Comparison of ENCODE assay signal across 13 cellular contexts in the genomic region with DNA sequence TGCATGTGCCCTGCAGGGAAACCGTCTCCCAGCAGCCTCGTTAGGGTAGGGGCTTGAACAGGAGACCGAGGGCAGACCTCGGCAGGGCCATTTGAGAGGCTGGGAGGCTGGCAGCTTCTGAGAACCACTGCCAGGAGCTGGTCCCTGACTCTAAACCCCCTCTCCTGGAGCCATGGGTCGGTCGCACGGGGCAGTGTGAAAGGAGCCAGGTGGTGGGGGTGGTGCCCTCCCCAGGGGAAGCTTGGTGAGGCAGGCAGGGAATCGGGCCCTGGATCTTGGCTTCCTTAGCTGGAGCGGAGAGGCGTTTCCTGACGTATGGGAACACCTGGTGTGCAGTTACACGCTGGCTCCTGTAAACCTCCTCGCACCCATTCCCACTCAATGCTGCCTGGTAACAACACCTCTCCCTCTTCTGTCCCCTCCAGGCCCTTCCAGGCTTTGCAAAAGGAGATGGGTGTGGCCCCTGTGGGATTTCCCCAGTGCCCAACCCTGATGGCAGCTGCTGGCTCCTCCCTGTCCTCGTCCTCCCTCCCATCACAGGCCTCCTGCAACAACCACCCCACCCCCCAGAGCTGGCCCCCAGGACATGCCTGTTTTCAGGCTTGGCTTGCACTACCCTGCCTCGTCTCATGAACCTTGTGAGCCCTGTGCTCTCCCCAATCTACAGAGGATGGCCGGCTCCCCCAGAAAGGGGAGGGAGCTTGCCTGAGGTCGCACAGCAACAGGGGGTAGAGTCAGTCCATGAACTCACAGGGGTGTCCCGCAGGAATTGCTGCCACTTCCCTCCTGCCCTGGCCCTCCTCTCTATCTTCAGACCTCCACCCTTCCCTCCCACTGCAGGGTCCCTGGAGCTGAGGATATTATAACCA. TPM values are rescaled to one million over a fixed set of nuclear protein-coding genes. Genes with fewer than 3 reads are reported as not detected.
A peak's percentile ranks its signal among the peaks of the same experiment; 100 is the strongest.
DNase-seq lines count a peak whose midpoint lies in the region; ATAC-seq, FAIRE-seq and TF ChIP-seq lines count a peak whose summit lies in the region.
"Had no signal": no experiment of that assay in that cellular context is flagged by ENCODE, and none has a peak within 500 bp of the region (broad histone marks: within the 10 kb centered on the region; RNA-seq: fewer than 3 reads in every experiment).

No MANE protein-coding gene starts in this region.

- no peak for TF ChIP-seq POLR2A in breast epithelium (IDR thresholded peaks at IDR 0.05)
- no peak for TF ChIP-seq POLR2A in Peyer's patch (IDR thresholded peaks at IDR 0.05)

- FAIRE-seq in keratinocyte (lab: Jason Lieb, UNC): no peak

- H3K27ac ChIP-seq in breast epithelium (no peak overlapping the region), mammary epithelial cell (ENCODE audit: insufficient read depth, low read depth, low read length) (no peak overlapping the region), Peyer's patch (no peak overlapping the region), keratinocyte (ENCODE audit: control insufficient read depth, insufficient read depth, low read length) (no peak overlapping the region), upper lobe of right lung (no peak overlapping the region)

- CTCF ChIA-PET in mammary epithelial cell (lab: Charles Lee; ENCODE audit: low non-redundant PET): no interaction called here

- no peaks in the 10 kb centered on the region for H3K4me1 ChIP-seq in breast epithelium
- no peaks in the 10 kb centered on the region for H3K4me1 ChIP-seq in mammary epithelial cell (ENCODE audit: insufficient read depth, low read length)
- peaks cover 0 to 9% (median 0%) of the 10 kb centered on the region in 4 donors for H3K4me1 ChIP-seq in Peyer's patch
- H3K4me1 ChIP-seq in keratinocyte (ENCODE audit: control insufficient read depth, extremely low read depth, insufficient read depth, low read length): peaks cover 8% of the 10 kb centered on the region
- no peaks in the 10 kb centered on the region for H3K4me1 ChIP-seq in upper lobe of right lung

- TF ChIP-seq CTCF in breast epithelium (IDR thresholded peaks at IDR 0.05) (no peak), mammary epithelial cell (conservative IDR thresholded peaks at IDR 0.05 in 1 of 2, IDR thresholded peaks at IDR 0.05 in 1 of 2; ENCODE audit: extremely low read depth in 1 of 2, insufficient read depth in 1 of 2, low read depth in 1 of 2, low read length in 2 of 2) (no peak), Peyer's patch (IDR thresholded peaks at IDR 0.05) (no peak), keratinocyte (optimal IDR thresholded peaks at IDR 0.05 in 1 of 3, IDR thresholded peaks at IDR 0.05 in 1 of 3, conservative IDR thresholded peaks at IDR 0.05 in 1 of 3; ENCODE audit: extremely low read depth in 1 of 3, insufficient read depth in 2 of 3, low read length in 3 of 3) (peak; percentile 12 to 26 (median 16)), upper lobe of right lung (IDR thresholded peaks at IDR 0.05) (no peak)

- H3K9me1 ChIP-seq in keratinocyte (ENCODE audit: control insufficient read depth, extremely low read depth, insufficient read depth, low read length): no peaks in the 10 kb centered on the region

- H4K20me1 ChIP-seq in mammary epithelial cell (ENCODE audit: insufficient read depth, low read length) (no peaks in the 10 kb centered on the region), keratinocyte (ENCODE audit: control insufficient read depth, extremely low read depth, insufficient read depth, low read length) (no peaks in the 10 kb centered on the region)

- WGBS in mammary epithelial cell (ENCODE audit: low coverage, missing lambda C conversion rate): 87% methylated on average over 10 of the region's 18 CpGs

- H3K4me2 ChIP-seq in mammary epithelial cell (ENCODE audit: insufficient read depth, low read depth, low read length) (no peak overlapping the region), keratinocyte (ENCODE audit: control insufficient read depth, extremely low read depth, insufficient read depth, low read depth, low read length) (peak overlapping the region; percentile 37)

- no peaks in the 10 kb centered on the region for H3K27me3 ChIP-seq in breast epithelium
- peaks cover 2% of the 10 kb centered on the region for H3K27me3 ChIP-seq in mammary epithelial cell (ENCODE audit: insufficient read depth, low read length)
- H3K27me3 ChIP-seq in Peyer's patch: no peaks in the 10 kb centered on the region
- H3K27me3 ChIP-seq in keratinocyte (ENCODE audit: control insufficient read depth, extremely low read depth, insufficient read depth, low read length): peaks cover 17% of the 10 kb centered on the region
- H3K27me3 ChIP-seq in upper lobe of right lung: no peaks in the 10 kb centered on the region

- H3K4me3 ChIP-seq in breast epithelium: no peak overlapping the region
- H3K4me3 ChIP-seq in mammary epithelial cell (replicated peaks in 1 of 3; ENCODE audit: insufficient read depth in 1 of 3, low read depth in 2 of 3, low read length in 3 of 3): no peak overlapping the region
- H3K4me3 ChIP-seq in Peyer's patch: no peak overlapping the region
- H3K4me3 ChIP-seq in keratinocyte (ENCODE audit: control insufficient read depth in 2 of 3, extremely low read depth in 1 of 3, insufficient read depth in 2 of 3, low read depth in 1 of 3, low read length in 3 of 3): no peak overlapping the region
- no peak overlapping the region for H3K4me3 ChIP-seq in upper lobe of right lung

- ATAC-seq in upper lobe of right lung: no peak
- ATAC-seq in HG03108 (IDR thresholded peaks at IDR 0.05; ENCODE audit: unreplicated experiment): no peak
- ATAC-seq: SK-N-SH treated with all-trans-retinoic acid at 6 μM for 48 hours; stimulated activated naive CD8-positive, alpha-beta T cell treated with anti-CD3 and anti-CD28 coated beads, Interleukin-15, amount 100 ng/mL, for 72 hours had no signal

- H3K79me2 ChIP-seq in mammary epithelial cell (ENCODE audit: insufficient read depth, low read length) (no peaks in the 10 kb centered on the region), keratinocyte (ENCODE audit: control insufficient read depth, insufficient read depth, low read length) (no peaks in the 10 kb centered on the region)

- no TSS peak for BruUV-seq in mammary epithelial cell (replicated peaks; lab: Mats Ljungman, UMichigan)

- H3K9me3 ChIP-seq in breast epithelium (peaks cover 0 to 5% of the 10 kb centered on the region in 2 donors), mammary epithelial cell (replicated peaks; ENCODE audit: insufficient read depth, low read length) (no peaks in the 10 kb centered on the region), Peyer's patch (no peaks in the 10 kb centered on the region), keratinocyte (ENCODE audit: control insufficient read depth, low read depth, low read length) (no peaks in the 10 kb centered on the region), upper lobe of right lung (no peaks in the 10 kb centered on the region)

- dilution Hi-C loops in mammary epithelial cell (cut with HindIII; ENCODE audit: low sequenced_read_pairs): no loop called here
- dilution Hi-C loops in keratinocyte (cut with MboI; ENCODE audit: extremely low pct_ligation_motif_present, low sequenced_read_pairs): no loop called here

- H3K9ac ChIP-seq in mammary epithelial cell (ENCODE audit: insufficient read depth, low read length) (no peak overlapping the region), keratinocyte (ENCODE audit: control insufficient read depth, extremely low read depth, insufficient read depth, low read length) (no peak overlapping the region)

- in situ Hi-C loops in mammary epithelial cell (cut with MboI; ENCODE audit: low sequenced_read_pairs in 2 of 2): no loop called here

- H2AFZ ChIP-seq in mammary epithelial cell (ENCODE audit: low read depth, low read length) (no peak overlapping the region), keratinocyte (ENCODE audit: control insufficient read depth, low read length) (peak overlapping the region; percentile 68)

- H3K36me3 ChIP-seq in breast epithelium (no peaks in the 10 kb centered on the region), mammary epithelial cell (ENCODE audit: insufficient read depth, low read length) (no peaks in the 10 kb centered on the region), Peyer's patch (no peaks in the 10 kb centered on the region), keratinocyte (ENCODE audit: control insufficient read depth in 2 of 2, extremely low read depth in 1 of 2, insufficient read depth in 2 of 2, low read length in 2 of 2) (no peaks in the 10 kb centered on the region), upper lobe of right lung (no peaks in the 10 kb centered on the region)

- peak; percentile 16 to 31 for DNase-seq in breast epithelium (ENCODE audit: low spot score in 2 of 2)
- no peak for DNase-seq in mammary epithelial cell
- DNase-seq in Peyer's patch: peak in 2 of 3 donors; percentile 43 to 50
- no peak for DNase-seq in keratinocyte (ENCODE audit: low read depth, low spot score)
- peak; percentile 61 for DNase-seq in upper lobe of right lung
- no peak for DNase-seq in HK-2 (ENCODE audit: unreplicated experiment)
- DNase-seq in Kasumi-1 (lab: John Stamatoyannopoulos, UW): no peak
- DNase-seq: CD8-positive, alpha-beta memory T cell; NCI-H446 had no signal

- intact Hi-C loops in breast epithelium (cut with DNase I; ENCODE audit: low total_unique reads): no loop called here
- intact Hi-C loops in mammary epithelial cell (cut with micrococcal nuclease): no loop called here
- intact Hi-C loops in upper lobe of right lung (cut with DNase I): no loop called here

RNA-seq across cellular contexts. Expression of a gene that starts 24.4 kb away (rescaled TPM):
- total RNA-seq in breast epithelium (1 to 10 TPM; 1.3 to 1.6 (median 1.4) TPM), mammary epithelial cell (under 1 TPM; under 0.01 to 0.09 TPM), Peyer's patch (under 1 TPM in 3 of 4 donors, not detected in 1; 0.28 to 0.67 (median 0.53) TPM), upper lobe of right lung (0.14 TPM)
- polyA plus RNA-seq in mammary epithelial cell (0.05 TPM), keratinocyte (0.02 TPM in 1 of 3 replicates, not detected in the others)
- polyA minus RNA-seq in mammary epithelial cell (not detected), keratinocyte (not detected in 3 replicates)
- not detected for polyA plus RNA-seq in keratinocyte (2011; ENCODE audit: low read depth)
- polyA plus RNA-seq in keratinocyte (2011; cell fraction: cytosol; rRNA removed): not detected in 2 replicates
- 0.07 TPM in 1 of 2 replicates, not detected in the other for polyA plus RNA-seq in keratinocyte (2011; cell fraction: nucleus; rRNA removed)
- polyA plus RNA-seq in keratinocyte (2012; ENCODE audit: low replicate concordance): 0.08 TPM in 1 of 2 replicates, not detected in the other
- polyA minus RNA-seq in keratinocyte (2011; cell fraction: cytosol; rRNA and poly(A)+ RNA removed): not detected
- not detected in 2 replicates for polyA minus RNA-seq in keratinocyte (2011; cell fraction: nucleus; rRNA and poly(A)+ RNA removed)
- total RNA-seq: natural killer cell treated with Interleukin-12 subunit alpha and Interleukin-12 subunit beta and Interleukin-15 and Interleukin-18, amount 100 ng/mL, for 72 hours had no signal
- polyA plus RNA-seq: CD8-positive, alpha-beta memory T cell had no signal

RNA-seq across cellular contexts. Expression of a gene that starts 46.4 kb away (rescaled TPM):
- total RNA-seq in breast epithelium: under 1 TPM in 1 of 3 donors, not detected in 2; 0.32 TPM
- total RNA-seq in mammary epithelial cell: under 1 TPM in 1 of 2 donors, not detected in 1; 0.33 TPM
- not detected for polyA plus RNA-seq in mammary epithelial cell
- polyA minus RNA-seq in mammary epithelial cell: not detected
- total RNA-seq in Peyer's patch: not detected
- not detected in 3 replicates for polyA plus RNA-seq in keratinocyte
- polyA plus RNA-seq in keratinocyte (2011; ENCODE audit: low read depth): not detected
- not detected in 2 replicates for polyA plus RNA-seq in keratinocyte (2011; cell fraction: cytosol; rRNA removed)
- polyA plus RNA-seq in keratinocyte (2011; cell fraction: nucleus; rRNA removed): not detected in 2 replicates
- polyA plus RNA-seq in keratinocyte (2012; ENCODE audit: low replicate concordance): 0.13 TPM in 1 of 2 replicates, not detected in the other
- not detected in 3 replicates for polyA minus RNA-seq in keratinocyte
- not detected for polyA minus RNA-seq in keratinocyte (2011; cell fraction: cytosol; rRNA and poly(A)+ RNA removed)
- polyA minus RNA-seq in keratinocyte (2011; cell fraction: nucleus; rRNA and poly(A)+ RNA removed): not detected in 2 replicates
- not detected for total RNA-seq in upper lobe of right lung

RNA-seq across cellular contexts. Expression of a gene that starts 53.3 kb away (rescaled TPM):
- total RNA-seq in breast epithelium (10 to 100 TPM in 2 of 3 donors, 1 to 10 TPM in 1; 1.9 to 57.5 (median 12.8) TPM), mammary epithelial cell (10 to 100 TPM in 1 of 2 donors, 1 to 10 TPM in 1; 2.0 to 22.0 TPM), Peyer's patch (10 to 100 TPM in 1 of 4 donors, 1 to 10 TPM in 3; 2.7 to 28.1 (median 5.6) TPM), upper lobe of right lung (4.4 TPM)
- polyA plus RNA-seq in mammary epithelial cell (3.1 TPM), keratinocyte (0.79 to 2.1 TPM (median 1.2 TPM) in 3 replicates)
- polyA minus RNA-seq in mammary epithelial cell (11.6 TPM), keratinocyte (0.82 to 1.9 TPM (median 0.92 TPM) in 3 replicates)
- polyA plus RNA-seq in keratinocyte (2011; ENCODE audit: low read depth): 0.77 TPM
- polyA plus RNA-seq in keratinocyte (2011; cell fraction: cytosol; rRNA removed): 0.80 and 1.7 TPM in 2 replicates
- polyA plus RNA-seq in keratinocyte (2011; cell fraction: nucleus; rRNA removed): 1.2 and 2.3 TPM in 2 replicates
- 1.1 and 4.7 TPM in 2 replicates for polyA plus RNA-seq in keratinocyte (2012; ENCODE audit: low replicate concordance)
- polyA minus RNA-seq in keratinocyte (2011; cell fraction: cytosol; rRNA and poly(A)+ RNA removed): 3.8 TPM
- 1.4 and 2.8 TPM in 2 replicates for polyA minus RNA-seq in keratinocyte (2011; cell fraction: nucleus; rRNA and poly(A)+ RNA removed)

RNA-seq across cellular contexts. Expression of a gene that starts 57.2 kb away (rescaled TPM):
- total RNA-seq in breast epithelium (10 to 100 TPM in 1 of 3 donors, 1 to 10 TPM in 2; 5.9 to 11.7 (median 8.8) TPM), mammary epithelial cell (10 to 100 TPM in 1 of 2 donors, 1 to 10 TPM in 1; 2.7 to 13.0 TPM), Peyer's patch (1 to 10 TPM in 2 of 4 donors, under 1 TPM in 2; 0.53 to 1.7 (median 1.2) TPM), upper lobe of right lung (3.2 TPM)
- polyA plus RNA-seq in mammary epithelial cell (not detected), keratinocyte (0.05 to 0.29 TPM (median 0.06 TPM) in 3 replicates)
- polyA minus RNA-seq in mammary epithelial cell (not detected), keratinocyte (not detected in 3 replicates)
- not detected for polyA plus RNA-seq in keratinocyte (2011; ENCODE audit: low read depth)
- 0.05 TPM in 1 of 2 replicates, not detected in the other for polyA plus RNA-seq in keratinocyte (2011; cell fraction: cytosol; rRNA removed)
- 0.19 and 0.28 TPM in 2 replicates for polyA plus RNA-seq in keratinocyte (2011; cell fraction: nucleus; rRNA removed)
- 0.25 and 0.30 TPM in 2 replicates for polyA plus RNA-seq in keratinocyte (2012; ENCODE audit: low replicate concordance)
- not detected for polyA minus RNA-seq in keratinocyte (2011; cell fraction: cytosol; rRNA and poly(A)+ RNA removed)
- 0.23 TPM in 1 of 2 replicates, not detected in the other for polyA minus RNA-seq in keratinocyte (2011; cell fraction: nucleus; rRNA and poly(A)+ RNA removed)

Comparison
In these comparisons a context has a peak if more than half of its experiments do, and no peak if none do; other contexts are left out.
1. DNase-seq: peak in breast epithelium (2 of 2), Peyer's patch (2 of 3) and upper lobe of right lung (single experiment); none in mammary epithelial cell (single experiment), keratinocyte (single experiment), HK-2 (single experiment) and Kasumi-1 (0 of 2).
2. CTCF ChIP-seq: peak in keratinocyte (3 of 3); none in breast epithelium (0 of 3), mammary epithelial cell (0 of 2), Peyer's patch (0 of 6) and upper lobe of right lung (single experiment).